In the genomic region with DNA sequence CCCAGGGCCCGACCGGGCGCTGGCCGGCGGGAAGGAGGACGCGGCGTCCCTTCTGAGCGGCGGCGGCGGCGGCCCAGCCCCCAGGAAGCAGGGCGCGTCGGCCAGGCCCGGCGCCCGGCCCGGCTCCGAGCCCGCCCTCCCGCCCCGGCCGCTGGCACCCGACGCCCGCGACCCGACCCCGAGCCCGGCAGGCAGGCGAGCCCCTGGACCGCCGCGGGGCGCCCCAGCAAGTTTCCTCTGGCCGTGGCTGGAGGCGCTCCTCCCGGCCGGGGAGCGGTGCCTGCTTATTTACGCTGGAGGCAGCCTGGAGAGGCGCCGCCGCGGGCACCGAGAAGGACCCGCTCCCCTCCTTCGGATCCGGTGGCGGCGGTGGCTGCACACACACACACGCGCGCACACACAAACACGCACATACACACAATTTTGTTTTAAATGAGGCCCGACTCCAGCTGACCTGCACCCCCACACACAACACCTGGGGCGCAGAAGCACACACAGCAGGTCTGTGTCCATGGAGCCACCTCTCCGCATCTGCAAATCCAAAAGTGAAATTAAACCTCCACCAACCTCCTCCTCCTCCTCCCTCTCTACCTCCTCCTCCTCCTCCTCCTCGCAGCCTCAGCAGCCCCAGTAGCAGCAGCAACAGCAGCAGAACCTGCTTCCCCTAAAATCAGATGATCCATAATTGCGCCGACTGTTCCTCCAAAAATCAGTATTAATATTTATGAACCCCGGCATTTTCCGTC, we compare ENCODE assay signal across 8 cellular contexts. TPM values are rescaled to one million over a fixed set of nuclear protein-coding genes. Genes with fewer than 3 reads are reported as not detected.
A peak's percentile ranks its signal among the peaks of the same experiment; 100 is the strongest.
DNase-seq lines count a peak whose midpoint lies in the region; ATAC-seq, FAIRE-seq and TF ChIP-seq lines count a peak whose summit lies in the region.

No MANE protein-coding gene starts in this region.

- H3K4me3 ChIP-seq in HUES48 (ENCODE audit: low read depth, low read length) (peak overlapping the region; percentile 99), WERI-Rb-1 (ENCODE audit: low read depth, low read length) (peak overlapping the region; percentile 92), cardiac fibroblast (replicated peaks in 1 of 2; ENCODE audit: low read depth in 2 of 2, low read length in 2 of 2) (peak overlapping the region; percentile 92), kidney (ENCODE audit: low read length in 2 of 2) (peak overlapping the region; percentile 97 to 100)

- FAIRE-seq in kidney (lab: Jason Lieb, UNC): no peak

- no peaks in the 10 kb centered on the region for H3K9me3 ChIP-seq in HUES48 (ENCODE audit: control insufficient read depth, insufficient read depth, low read length)
- no peaks in the 10 kb centered on the region for H3K9me3 ChIP-seq in WERI-Rb-1 (ENCODE audit: severe bottlenecking)
- no peaks in the 10 kb centered on the region for H3K9me3 ChIP-seq in kidney (ENCODE audit: control insufficient read depth in 1 of 2, low read length in 2 of 2)

- intact Hi-C loops in kidney (cut with DNase I): no loop called here

- peak overlapping the region; percentile 92 for H3K27ac ChIP-seq in HUES48 (ENCODE audit: low read depth, low read length)
- peak overlapping the region; percentile 39 for H3K27ac ChIP-seq in WERI-Rb-1
- peak overlapping the region; percentile 94 to 99 for H3K27ac ChIP-seq in kidney (ENCODE audit: low read depth in 2 of 2, low read length in 2 of 2)

- DNase-seq in NCI-H2081 (lab: John Stamatoyannopoulos, UW) (peak; percentile 25 to 36), NCI-H2081 treated with DMSO at 0.1 percent for 48 hours (lab: John Stamatoyannopoulos, UW) (no peak), WERI-Rb-1 (peak; percentile 41), cardiac fibroblast (ENCODE audit: low read depth in 2 of 2) (peak; percentile 45 to 46), kidney (peak; percentile 85)
- peak; percentile 55 for DNase-seq in stimulated activated CD4-positive, alpha-beta T cell treated with anti-CD3 and anti-CD28 coated beads, Interleukin-15, amount 100 ng/mL, for 24 hours

- no peak for ATAC-seq in HG03108 (IDR thresholded peaks at IDR 0.05; ENCODE audit: unreplicated experiment)

- TF ChIP-seq CTCF in WERI-Rb-1 (IDR thresholded peaks at IDR 0.05; ENCODE audit: low read depth, low read length) (no peak), cardiac fibroblast (IDR thresholded peaks at IDR 0.05; ENCODE audit: low read depth, low read length) (no peak), kidney (IDR thresholded peaks at IDR 0.05; ENCODE audit: borderline replicate concordance, extremely low read depth, insufficient read depth) (no peak)

- H3K27me3 ChIP-seq in HUES48 (ENCODE audit: control insufficient read depth, insufficient read depth, low read length) (no peaks in the 10 kb centered on the region), WERI-Rb-1 (ENCODE audit: insufficient read depth, low read depth, severe bottlenecking) (no peaks in the 10 kb centered on the region)

- H3K4me1 ChIP-seq in HUES48 (ENCODE audit: control insufficient read depth, insufficient read depth, low read length): peaks cover 8% of the 10 kb centered on the region
- H3K4me1 ChIP-seq in kidney (ENCODE audit: control insufficient read depth in 1 of 2, insufficient read depth in 1 of 2, low read depth in 1 of 2, low read length in 2 of 2): peaks cover 20 to 29% of the 10 kb centered on the region in 2 donors

- H3K9ac ChIP-seq in HUES48 (ENCODE audit: low read depth, low read length) (peak overlapping the region; percentile 74), kidney (ENCODE audit: low read length in 2 of 2) (peak overlapping the region; percentile 97 to 100)

- H3K36me3 ChIP-seq in HUES48 (ENCODE audit: control insufficient read depth, insufficient read depth, low read length) (no peaks in the 10 kb centered on the region), WERI-Rb-1 (no peaks in the 10 kb centered on the region), kidney (ENCODE audit: control insufficient read depth in 1 of 2, insufficient read depth in 2 of 2, low read length in 2 of 2) (no peaks in the 10 kb centered on the region)

RNA-seq across cellular contexts. Expression of gene IRF2, which starts 0.7 kb away (rescaled TPM):
- 42.8 TPM for total RNA-seq in kidney
- 16.8 TPM for polyA plus RNA-seq in kidney (ENCODE audit: insufficient read depth, low read depth, low replicate concordance)

Comparison
In these comparisons a context has a peak if more than half of its experiments do, and no peak if none do; other contexts are left out.
1. H3K27ac ChIP-seq: peak in every context shown above with its lines; median percentile 96 in kidney; 92 in HUES48; 39 in WERI-Rb-1.